In the genomic region with DNA sequence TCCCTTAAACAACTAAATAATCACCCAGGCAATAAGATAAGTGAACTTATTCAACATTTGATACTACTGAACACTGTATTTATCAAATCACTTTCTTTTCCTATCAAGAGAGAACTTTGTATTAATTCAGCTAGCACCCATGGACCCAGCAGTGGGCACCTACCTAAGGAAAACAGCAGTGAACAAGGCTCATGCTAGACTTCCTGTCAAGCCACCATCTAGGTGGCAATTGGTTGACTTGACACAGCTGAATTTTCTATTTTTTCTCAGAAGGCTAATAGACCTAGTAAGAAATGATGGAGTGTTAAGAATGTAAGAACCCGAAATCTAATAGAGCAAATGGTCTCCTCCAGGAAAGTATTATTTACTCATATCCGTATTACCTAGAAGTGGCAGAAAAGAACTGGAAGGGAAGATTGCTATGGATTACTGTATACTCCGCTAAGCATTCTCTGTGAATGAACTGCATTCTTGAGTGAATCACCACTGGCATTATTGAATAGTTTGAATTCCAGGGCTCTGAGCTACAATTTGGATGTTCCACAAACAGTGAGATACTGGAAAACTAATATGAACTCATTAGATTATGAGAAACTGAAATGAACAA, we compare ENCODE assay signal across 13 cellular contexts.
DNase-seq lines count a peak whose midpoint lies in the region; ATAC-seq and TF ChIP-seq lines count a peak whose summit lies in the region.
"Had no signal": no experiment of that assay in that cellular context is flagged by ENCODE, and none has a peak within 500 bp of the region (broad histone marks: within the 10 kb centered on the region; RNA-seq: fewer than 3 reads in every experiment).

No MANE protein-coding gene starts in this region.

- H3K27me3 Mint-ChIP-seq in activated T-helper 1 cell treated with anti-CD3 and anti-CD28 coated beads, Interleukin-12 subunit alpha, Interleukin-12 subunit beta, Interleukin-2, Interleukin-4 antibody, amounts not matched to agents 30 ng/mL and 10 ng/mL and 1 ng/mL, durations not matched to agents 14 hours and 24 hours and 36 hours (ENCODE audit: insufficient read depth), result no peaks in the 10 kb centered on the region
- H3K27me3 Mint-ChIP-seq: activated CD4-positive, alpha-beta T cell treated with anti-CD3 and anti-CD28 coated beads, Interleukin-2, amount 10 ng/mL, durations not matched to agents 24 days and 14 days had no signal

- TF ChIP-seq EP300 in sigmoid colon (IDR thresholded peaks at IDR 0.05), result no peak

- no peak overlapping the region for H3K4me3 Mint-ChIP-seq in activated T-helper 1 cell treated with anti-CD3 and anti-CD28 coated beads, Interleukin-12 subunit alpha, Interleukin-12 subunit beta, Interleukin-2, Interleukin-4 antibody, amounts not matched to agents 30 ng/mL and 10 ng/mL and 1 ng/mL, durations not matched to agents 14 hours and 24 hours and 36 hours
- H3K4me3 Mint-ChIP-seq: activated CD4-positive, alpha-beta T cell treated with anti-CD3 and anti-CD28 coated beads, Interleukin-2, amount 10 ng/mL, durations not matched to agents 24 days and 14 days had no signal

- no peaks in the 10 kb centered on the region for H3K27me3 ChIP-seq in RWPE2 (ENCODE audit: insufficient read depth, poor library complexity, severe bottlenecking)
- no peaks in the 10 kb centered on the region for H3K27me3 ChIP-seq in sigmoid colon
- H3K27me3 ChIP-seq: tibial nerve had no signal

- H3K4me1 ChIP-seq in RWPE2 (ENCODE audit: insufficient read depth, poor library complexity, severe bottlenecking) (peaks cover 57% of the 10 kb centered on the region), sigmoid colon (peaks cover 0 to 36% (median 30%) of the 10 kb centered on the region in 4 donors)

- no peak overlapping the region for H3K4me3 ChIP-seq in RWPE2 (ENCODE audit: severe bottlenecking)
- no peak overlapping the region for H3K4me3 ChIP-seq in fibroblast of the aortic adventitia (ENCODE audit: low read depth, low read length)
- H3K4me3 ChIP-seq in sigmoid colon, result no peak overlapping the region
- H3K4me3 ChIP-seq: tibial nerve had no signal

- intact Hi-C loops in sigmoid colon (cut with DNase I), result no loop called here
- intact Hi-C loops in activated T-helper 1 cell treated with anti-CD3 and anti-CD28 coated beads, Interleukin-12 subunit alpha, Interleukin-12 subunit beta, Interleukin-2, Interleukin-4 antibody, amounts not matched to agents 30 ng/mL and 10 ng/mL and 1 ng/mL, durations not matched to agents 14 hours and 24 hours and 36 hours (cut with micrococcal nuclease), result no loop called here

- H3K36me3 ChIP-seq in RWPE2 (ENCODE audit: low read depth) (no peaks in the 10 kb centered on the region; the same call in 1 of the 2 replicates), sigmoid colon (no peaks in the 10 kb centered on the region)
- H3K36me3 ChIP-seq: tibial nerve had no signal

- DNase-seq in EL (peak; percentile 96), RWPE2 (ENCODE audit: low spot score) (no peak), fibroblast of the aortic adventitia (ENCODE audit: low read depth) (peak; percentile 92), sigmoid colon (no peak), NCI-H526 treated with DMSO at 0.1 percent for 48 hours (lab: John Stamatoyannopoulos, UW) (no peak)
- no peak for DNase-seq in activated T-helper 1 cell treated with anti-CD3 and anti-CD28 coated beads, Interleukin-12 subunit alpha, Interleukin-12 subunit beta, Interleukin-2, Interleukin-4 antibody, amounts not matched to agents 30 ng/mL and 10 ng/mL and 1 ng/mL, durations not matched to agents 14 hours and 24 hours and 36 hours (ENCODE audit: low spot score)
- DNase-seq: activated CD4-positive, alpha-beta T cell treated with anti-CD3 and anti-CD28 coated beads, Interleukin-2, amount 10 ng/mL, durations not matched to agents 24 days and 14 days; islet precursor cell; MV-4-11; OCI-M1 had no signal

- no peaks in the 10 kb centered on the region for H3K36me3 Mint-ChIP-seq in activated T-helper 1 cell treated with anti-CD3 and anti-CD28 coated beads, Interleukin-12 subunit alpha, Interleukin-12 subunit beta, Interleukin-2, Interleukin-4 antibody, amounts not matched to agents 30 ng/mL and 10 ng/mL and 1 ng/mL, durations not matched to agents 14 hours and 24 hours and 36 hours (ENCODE audit: low read depth)

- H3K9me3 ChIP-seq in RWPE2 (ENCODE audit: severe bottlenecking), result no peaks in the 10 kb centered on the region
- no peaks in the 10 kb centered on the region for H3K9me3 ChIP-seq in sigmoid colon
- H3K9me3 ChIP-seq: tibial nerve had no signal

- H3K9me3 Mint-ChIP-seq in activated T-helper 1 cell treated with anti-CD3 and anti-CD28 coated beads, Interleukin-12 subunit alpha, Interleukin-12 subunit beta, Interleukin-2, Interleukin-4 antibody, amounts not matched to agents 30 ng/mL and 10 ng/mL and 1 ng/mL, durations not matched to agents 14 hours and 24 hours and 36 hours, result peaks cover 26% of the 10 kb centered on the region

- WGBS in sigmoid colon, 2 donors, result 83 to 85% methylated on average over 3 of the region's 3 CpGs

- ATAC-seq in RWPE2 (ENCODE audit: low read depth) (peak; percentile 94), GM18519 (IDR thresholded peaks at IDR 0.05; ENCODE audit: low FRiP score, unreplicated experiment) (no peak), GM18861 (IDR thresholded peaks at IDR 0.05; ENCODE audit: unreplicated experiment) (no peak)

- H3K27ac ChIP-seq in RWPE2 (ENCODE audit: poor library complexity, severe bottlenecking) (peak overlapping the region; percentile 100), sigmoid colon (peak overlapping the region; percentile 32 to 72 (median 60))

- no peak overlapping the region for H3K27ac Mint-ChIP-seq in activated T-helper 1 cell treated with anti-CD3 and anti-CD28 coated beads, Interleukin-12 subunit alpha, Interleukin-12 subunit beta, Interleukin-2, Interleukin-4 antibody, amounts not matched to agents 30 ng/mL and 10 ng/mL and 1 ng/mL, durations not matched to agents 14 hours and 24 hours and 36 hours
- H3K27ac Mint-ChIP-seq: activated CD4-positive, alpha-beta T cell treated with anti-CD3 and anti-CD28 coated beads, Interleukin-2, amount 10 ng/mL, durations not matched to agents 24 days and 14 days had no signal

- TF ChIP-seq POLR2A in sigmoid colon (IDR thresholded peaks at IDR 0.05), result no peak

- no peaks in the 10 kb centered on the region for H3K4me1 Mint-ChIP-seq in activated T-helper 1 cell treated with anti-CD3 and anti-CD28 coated beads, Interleukin-12 subunit alpha, Interleukin-12 subunit beta, Interleukin-2, Interleukin-4 antibody, amounts not matched to agents 30 ng/mL and 10 ng/mL and 1 ng/mL, durations not matched to agents 14 hours and 24 hours and 36 hours (ENCODE audit: low read depth)
- H3K4me1 Mint-ChIP-seq: activated CD4-positive, alpha-beta T cell treated with anti-CD3 and anti-CD28 coated beads, Interleukin-2, amount 10 ng/mL, durations not matched to agents 24 days and 14 days had no signal

- TF ChIP-seq CTCF in RWPE2 (IDR thresholded peaks at IDR 0.05; ENCODE audit: poor library complexity, severe bottlenecking) (no peak), fibroblast of the aortic adventitia (IDR thresholded peaks at IDR 0.05; ENCODE audit: insufficient read depth, low read length) (no peak), sigmoid colon (IDR thresholded peaks at IDR 0.05) (no peak)

Comparison
In these comparisons a context has a peak if more than half of its experiments do, and no peak if none do; other contexts are left out.
1. DNase-seq: peak in EL (single experiment) and fibroblast of the aortic adventitia (single experiment); none in RWPE2 (single experiment), sigmoid colon (single experiment), activated T-helper 1 cell treated with anti-CD3 and anti-CD28 coated beads, Interleukin-12 subunit alpha, Interleukin-12 subunit beta, Interleukin-2, Interleukin-4 antibody, amounts not matched to agents 30 ng/mL and 10 ng/mL and 1 ng/mL, durations not matched to agents 14 hours and 24 hours and 36 hours (single experiment) and NCI-H526 treated with DMSO at 0.1 percent for 48 hours (single experiment).